28 cellular contexts compared by ENCODE assay signal in genomic region chr5:172818081-172818480, GRCh38.
"Had no signal": no experiment of that assay in that cellular context is flagged by ENCODE, and none has a peak within 500 bp of the region (broad histone marks: within the 10 kb centered on the region; RNA-seq: fewer than 3 reads in every experiment).

No MANE protein-coding gene starts in this region.

- H3K27me3 ChIP-seq: SJSA1 had no signal

- H2AFZ ChIP-seq: PC-9 had no signal

- ATAC-seq: activated CD8-positive, alpha-beta T cell treated with anti-CD3 and anti-CD28 coated beads for 36 hours had no signal

- H3K4me2 ChIP-seq: PC-9, SK-N-SH had no signal

- H3K9me3 Mint-ChIP-seq: activated CD4-positive, alpha-beta T cell treated with anti-CD3 and anti-CD28 coated beads, Interleukin-2, amount 10 ng/mL, durations not matched to agents 24 days and 14 days; activated CD8-positive, alpha-beta T cell treated with anti-CD3 and anti-CD28 coated beads for 36 hours; activated naive CD8-positive, alpha-beta T cell treated with anti-CD3 and anti-CD28 coated beads for 36 hours; activated T-cell treated with anti-CD3 and anti-CD28 coated beads, Interleukin-2, amount 50 U/mL, for 24 hours; activated T-helper 2 cell treated with anti-CD3 and anti-CD28 coated beads, Interferon-gamma antibody, Interleukin-2, Interleukin-4, amounts not matched to agents 10 μg/mL and 5 μg/mL and 100 μg/mL, durations not matched to agents 14 hours and 24 hours and 36 hours; T-helper 1 cell treated with Interleukin-12 subunit alpha and Interleukin-12 subunit beta and Interleukin-4 antibody, amounts not matched to agents 30 μg/mL and 1 μg/mL, for 36 hours; T-helper 2 cell treated with Interferon-gamma antibody and Interleukin-4, amounts not matched to agents 5 μg/mL and 100 μg/mL, for 36 hours had no signal

- FAIRE-seq: TTC549 had no signal

- H3K27ac ChIP-seq: PC-9, SJSA1 had no signal

- H3K36me3 Mint-ChIP-seq: activated naive CD8-positive, alpha-beta T cell treated with anti-CD3 and anti-CD28 coated beads for 36 hours had no signal

- H3K4me3 Mint-ChIP-seq: activated CD4-positive, alpha-beta T cell treated with anti-CD3 and anti-CD28 coated beads, Interleukin-2, amount 10 ng/mL, durations not matched to agents 24 days and 14 days; activated CD8-positive, alpha-beta T cell treated with anti-CD3 and anti-CD28 coated beads for 36 hours; activated naive CD8-positive, alpha-beta T cell treated with anti-CD3 and anti-CD28 coated beads for 36 hours; activated T-cell treated with anti-CD3 and anti-CD28 coated beads, Interleukin-2, amount 50 U/mL, for 24 hours; T-helper 1 cell treated with Interleukin-12 subunit alpha and Interleukin-12 subunit beta and Interleukin-4 antibody, amounts not matched to agents 30 μg/mL and 1 μg/mL, for 36 hours; T-helper 2 cell treated with Interferon-gamma antibody and Interleukin-4, amounts not matched to agents 5 μg/mL and 100 μg/mL, for 36 hours had no signal

- H3K4me3 ChIP-seq: PC-9, SJSA1 had no signal

- H3K27me3 Mint-ChIP-seq: activated CD8-positive, alpha-beta T cell treated with anti-CD3 and anti-CD28 coated beads for 36 hours; activated naive CD8-positive, alpha-beta T cell treated with anti-CD3 and anti-CD28 coated beads for 36 hours; activated T-cell treated with anti-CD3 and anti-CD28 coated beads, Interleukin-2, amount 50 U/mL, for 24 hours had no signal

- H3K27ac Mint-ChIP-seq: activated CD4-positive, alpha-beta T cell treated with anti-CD3 and anti-CD28 coated beads, Interleukin-2, amount 10 ng/mL, durations not matched to agents 24 days and 14 days; activated CD8-positive, alpha-beta T cell treated with anti-CD3 and anti-CD28 coated beads for 36 hours; activated naive CD8-positive, alpha-beta T cell treated with anti-CD3 and anti-CD28 coated beads for 36 hours; activated T-cell treated with anti-CD3 and anti-CD28 coated beads, Interleukin-2, amount 50 U/mL, for 24 hours; activated T-helper 2 cell treated with anti-CD3 and anti-CD28 coated beads, Interferon-gamma antibody, Interleukin-2, Interleukin-4, amounts not matched to agents 10 μg/mL and 5 μg/mL and 100 μg/mL, durations not matched to agents 14 hours and 24 hours and 36 hours; T-helper 1 cell treated with Interleukin-12 subunit alpha and Interleukin-12 subunit beta and Interleukin-4 antibody, amounts not matched to agents 30 μg/mL and 1 μg/mL, for 36 hours; T-helper 2 cell treated with Interferon-gamma antibody and Interleukin-4, amounts not matched to agents 5 μg/mL and 100 μg/mL, for 36 hours had no signal

- H3K9ac ChIP-seq: SK-N-SH had no signal

- DNase-seq: activated CD4-positive, alpha-beta T cell treated with anti-CD3 and anti-CD28 coated beads, Interleukin-2, amount 10 ng/mL, durations not matched to agents 24 days and 14 days; activated CD4-positive, alpha-beta T cell treated with anti-CD3 and anti-CD28 coated beads, Interleukin-2, amount 50 U/mL, for 4 hours; activated CD8-positive, alpha-beta T cell treated with anti-CD3 and anti-CD28 coated beads for 36 hours; activated naive CD4-positive, alpha-beta T cell; activated naive CD4-positive, alpha-beta T cell treated with anti-CD3 and anti-CD28 coated beads, Interleukin-2, amount 50 U/mL, for 16 hours; activated naive CD8-positive, alpha-beta T cell treated with anti-CD3 and anti-CD28 coated beads for 36 hours; activated T-cell treated with anti-CD3 and anti-CD28 coated beads, Interleukin-2, amount 50 U/mL, for 24 hours; amniotic stem cell; caudate nucleus; cerebellar nuclear complex; Kasumi-1; KG1; MM.1S; MV-4-11; NCI-H1092; NCI-H1436 treated with DMSO at 0.1 percent for 48 hours; NCI-H1694 treated with DMSO at 0.1 percent for 48 hours; NCI-H2029; NCI-H345; NCI-H524 treated with DMSO at 0.1 percent for 48 hours; PC-9; SHP77 treated with DMSO at 0.1 percent for 48 hours; SK-N-SH had no signal

- H3K4me1 Mint-ChIP-seq: activated naive CD8-positive, alpha-beta T cell treated with anti-CD3 and anti-CD28 coated beads for 36 hours had no signal

- H3K9me3 ChIP-seq: SJSA1, SK-N-SH had no signal

- H3K36me3 ChIP-seq: SJSA1 had no signal
